In the genomic region with DNA sequence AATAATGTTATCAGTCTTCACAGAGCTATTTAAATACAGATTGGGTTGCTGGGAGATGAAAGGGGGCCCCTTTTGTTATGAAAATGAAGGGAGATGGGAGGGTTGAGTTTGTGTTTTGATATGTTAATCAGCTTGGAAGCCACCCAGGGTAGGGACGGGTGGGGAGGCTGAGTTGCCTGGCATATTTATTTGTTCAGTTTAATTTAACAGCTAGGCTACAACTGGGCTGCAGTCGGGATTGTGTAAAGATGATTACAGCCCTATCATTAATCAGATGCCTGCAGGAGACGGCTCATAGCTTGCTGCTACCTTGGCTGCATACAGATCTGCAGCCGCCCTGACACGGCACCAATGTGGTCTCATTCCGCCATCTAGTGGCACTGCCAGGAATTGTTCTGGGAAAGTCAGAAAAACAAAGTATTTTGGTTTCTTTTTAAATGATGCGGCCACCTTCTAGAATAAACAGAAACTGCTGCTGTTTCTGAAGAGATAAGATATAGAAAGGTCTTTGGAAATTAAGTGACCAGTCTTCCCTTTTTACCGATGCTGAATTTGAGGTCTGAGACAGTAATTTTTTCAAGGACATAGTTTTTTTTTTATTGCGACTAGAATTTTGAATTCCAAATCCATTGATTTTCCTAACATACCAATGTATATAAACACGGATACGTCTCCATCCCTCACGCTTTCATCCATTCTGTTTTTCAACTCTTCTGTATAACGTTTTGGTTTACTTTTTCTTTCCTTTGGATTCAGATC, we compare ENCODE assay signal across 8 cellular contexts.
DNase-seq lines count a peak whose midpoint lies in the region; ATAC-seq lines count a peak whose summit lies in the region.

No MANE protein-coding gene starts in this region.

- H3K27ac Mint-ChIP-seq in immature natural killer cell: no peak overlapping the region

- no peaks in the 10 kb centered on the region for H3K9me3 Mint-ChIP-seq in immature natural killer cell

- peak overlapping the region in 4 of 5 donors; percentile 19 to 63 (median 42) for H3K4me3 Mint-ChIP-seq in immature natural killer cell

- peaks cover 5 to 12% of the 10 kb centered on the region in 2 donors for H3K4me1 Mint-ChIP-seq in immature natural killer cell

- DNase-seq in GM03348 (ENCODE audit: low spot score) (peak; percentile 80), LoVo (ENCODE audit: low spot score) (peak; percentile 36), UCSD-AML1 (lab: John Stamatoyannopoulos, UW; ENCODE audit: unreplicated experiment) (peak; percentile 30), T47D (ENCODE audit: low read depth in 1 of 2, low spot score in 1 of 2) (peak; percentile 32 to 72), immature natural killer cell (peak; percentile 37 to 52 (median 41))
- peak; percentile 58 for DNase-seq in stimulated activated CD4-positive, alpha-beta T cell treated with anti-CD3 and anti-CD28 coated beads, Interleukin-12 subunit alpha, Interleukin-12 subunit beta, amount 100 ng/mL, for 4 hours

- in situ Hi-C loops in T47D (cut with HindIII; ENCODE audit: low pct_unique_long_range_greater_than_20kb, low sequenced_read_pairs): no loop called here

- H3K27me3 Mint-ChIP-seq in immature natural killer cell (ENCODE audit: low read depth in 3 of 3): peaks cover 2 to 26% (median 11%) of the 10 kb centered on the region in 3 donors

- no peaks in the 10 kb centered on the region for H3K36me3 Mint-ChIP-seq in immature natural killer cell

- ATAC-seq in HG03439 (IDR thresholded peaks at IDR 0.05; ENCODE audit: unreplicated experiment) (no peak), HG03095 (IDR thresholded peaks at IDR 0.05; ENCODE audit: unreplicated experiment) (no peak)

Comparison
In these comparisons a context has a peak if more than half of its experiments do, and no peak if none do; other contexts are left out.
1. DNase-seq: peak in every context shown above with its lines; median percentile 80 in GM03348; 58 in stimulated activated CD4-positive, alpha-beta T cell treated with anti-CD3 and anti-CD28 coated beads, Interleukin-12 subunit alpha, Interleukin-12 subunit beta, amount 100 ng/mL, for 4 hours; 52 in T47D; 41 in immature natural killer cell; 36 in LoVo; 30 in UCSD-AML1.